In genomic region chr17:73663614-73664013, GRCh38 we compare ENCODE assay signal across 14 cellular contexts. TPM values are rescaled to one million over a fixed set of nuclear protein-coding genes. Genes with fewer than 3 reads are reported as not detected.
"Had no signal": no experiment of that assay in that cellular context is flagged by ENCODE, and none has a peak within 500 bp of the region (broad histone marks: within the 10 kb centered on the region; RNA-seq: fewer than 3 reads in every experiment).

No MANE protein-coding gene starts in this region.

- H3K9ac ChIP-seq: parathyroid adenoma had no signal

- H3K36me3 ChIP-seq: brain microvascular endothelial cell, stomach, thoracic aorta had no signal

- H3K27me3 ChIP-seq: brain microvascular endothelial cell had no signal

- H3K4me3 ChIP-seq: hepatocyte, stomach, thoracic aorta had no signal

- H2AFZ ChIP-seq: hepatocyte, parathyroid adenoma had no signal

- H3K79me2 ChIP-seq: hepatocyte, parathyroid adenoma had no signal

- H3K4me2 ChIP-seq: hepatocyte had no signal

- H3K27ac ChIP-seq: brain microvascular endothelial cell, epithelial cell of prostate, hepatocyte, parathyroid adenoma, stomach, thoracic aorta had no signal

- H3K9me3 ChIP-seq: stomach, thoracic aorta had no signal

- DNase-seq: activated effector memory CD4-positive, alpha-beta T cell treated with anti-CD3 and anti-CD28 coated beads, Interleukin-2, amount 50 U/mL, for 16 hours; activated T-cell treated with anti-CD3 and anti-CD28 coated beads, Interleukin-2, amount 50 U/mL, for 1 hour; brain microvascular endothelial cell; effector memory CD8-positive, alpha-beta T cell; left ventricle myocardium superior; retina; stimulated activated CD4-positive, alpha-beta T cell treated with anti-CD3 and anti-CD28 coated beads, Interleukin-15, amount 100 ng/mL, for 24 hours; stimulated activated CD4-positive, alpha-beta T cell treated with anti-CD3 and anti-CD28 coated beads, Interleukin-4, amount 100 ng/mL, for 4 hours; stomach had no signal

RNA-seq across cellular contexts. Expression of gene SDK2, which starts 19.4 kb away (rescaled TPM):
- total RNA-seq: myocyte had no signal
